ENCODE assay signal across 16 cellular contexts in genomic region chr10:2933041-2933440, GRCh38.
"Had no signal": no experiment of that assay in that cellular context is flagged by ENCODE, and none has a peak within 500 bp of the region (broad histone marks: within the 10 kb centered on the region; RNA-seq: fewer than 3 reads in every experiment).

No MANE protein-coding gene starts in this region.

- H3K9me3 ChIP-seq: body of pancreas, gastrocnemius medialis, heart right ventricle, stomach, testis, upper lobe of right lung had no signal

- H3K4me1 ChIP-seq: gastrocnemius medialis, testis had no signal

- H3K36me3 ChIP-seq: gastrocnemius medialis, heart right ventricle, stomach, upper lobe of right lung had no signal

- H3K27me3 ChIP-seq: body of pancreas, testis had no signal

- DNase-seq: activated CD4-positive, CD25-positive, alpha-beta regulatory T cell treated with anti-CD3 and anti-CD28 coated beads, Interleukin-2, amount 50 U/mL, for 72 hours; activated naive CD4-positive, alpha-beta T cell treated with Interleukin-2 at 50 U/mL for 16 hours; activated T-cell treated with anti-CD3 and anti-CD28 coated beads for 4 hours; body of pancreas; effector memory CD8-positive, alpha-beta T cell; gastrocnemius medialis; heart right ventricle; natural killer cell; right cardiac atrium; small intestine; stimulated activated CD4-positive, alpha-beta T cell treated with anti-CD3 and anti-CD28 coated beads, Interleukin-4, amount 100 ng/mL, for 4 hours; stomach; T-cell; T1000; testis; upper lobe of right lung had no signal

- H3K4me3 ChIP-seq: body of pancreas, gastrocnemius medialis, heart right ventricle, stomach, testis, upper lobe of right lung had no signal
